Comparison of ENCODE assay signal across 14 cellular contexts in genomic region chr19:11179716-11180297, GRCh38. TPM values are rescaled to one million over a fixed set of nuclear protein-coding genes. Genes with fewer than 3 reads are reported as not detected.
DNase-seq lines count a peak whose midpoint lies in the region; TF ChIP-seq lines count a peak whose summit lies in the region.
"Had no signal": no experiment of that assay in that cellular context is flagged by ENCODE, and none has a peak within 500 bp of the region (broad histone marks: within the 10 kb centered on the region; RNA-seq: fewer than 3 reads in every experiment).

No MANE protein-coding gene starts in this region.

- in situ Hi-C loops in GM23248 (cut with MboI) = no loop called here

- 84 to 86% methylated on average over 11 of the region's 11 CpGs for WGBS in GM23248 (ENCODE audit: low coverage in 1 of 2, low lambda C conversion rate in 2 of 2, missing lambda C conversion rate in 2 of 2), 2 experiments

- H3K4me1 ChIP-seq in GM23248 (ENCODE audit: insufficient read depth) = peaks cover 15% of the 10 kb centered on the region

- H3F3A ChIP-seq in GM23248 (ENCODE audit: insufficient read depth) = no peaks in the 10 kb centered on the region

- H3K4me3 ChIP-seq in GM08714 (ENCODE audit: low read length) = peak overlapping the region; percentile 39; the same call in 1 of the 2 replicates
- no peak overlapping the region for H3K4me3 ChIP-seq in GM23248
- H3K4me3 ChIP-seq in choroid plexus epithelial cell (ENCODE audit: low read depth, low read length) = no peak overlapping the region
- H3K4me3 ChIP-seq: skin epidermis had no signal

- H2AFZ ChIP-seq in GM23248 = no peak overlapping the region

- no peaks in the 10 kb centered on the region for H3K27me3 Mint-ChIP-seq in osteocyte (ENCODE audit: unreplicated experiment)

- H3K9me3 ChIP-seq in GM23248 (ENCODE audit: low read depth) = no peaks in the 10 kb centered on the region

- H3K79me2 ChIP-seq in GM23248 (ENCODE audit: insufficient read depth) = peaks cover 60% of the 10 kb centered on the region

- H4K20me1 ChIP-seq in GM23248 (ENCODE audit: insufficient read depth) = no peaks in the 10 kb centered on the region

- H3K4me1 Mint-ChIP-seq in osteocyte (ENCODE audit: unreplicated experiment) = peaks cover 20% of the 10 kb centered on the region

- H3K27ac Mint-ChIP-seq in osteocyte (ENCODE audit: unreplicated experiment) = peak overlapping the region; percentile 61
- H3K27ac Mint-ChIP-seq: CD4-positive, alpha-beta T cell; T-helper 1 cell treated with Interleukin-12 subunit alpha and Interleukin-12 subunit beta and Interleukin-4 antibody, amounts not matched to agents 30 μg/mL and 1 μg/mL, for 36 hours had no signal

- no peak for DNase-seq in GM23248
- DNase-seq in choroid plexus epithelial cell (ENCODE audit: low read depth) = peak; percentile 23
- DNase-seq in osteocyte (ENCODE audit: extremely low spot score, unreplicated experiment) = no peak
- no peak for DNase-seq in HUDEP-2 (lab: John Stamatoyannopoulos, UW; ENCODE audit: unreplicated experiment in 76 of 76)
- no peak for DNase-seq in SKM-1 (lab: John Stamatoyannopoulos, UW; ENCODE audit: unreplicated experiment)
- DNase-seq in ecto neural progenitor cell (ENCODE audit: low spot score) = no peak
- no peak for DNase-seq in NCI-H2196 (lab: John Stamatoyannopoulos, UW; ENCODE audit: unreplicated experiment)
- DNase-seq: CD4-positive, alpha-beta T cell; kidney glomerular epithelial cell; NCI-H69 had no signal

- H3K4me3 Mint-ChIP-seq in osteocyte (ENCODE audit: unreplicated experiment) = no peak overlapping the region
- H3K4me3 Mint-ChIP-seq: CD4-positive, alpha-beta T cell; T-helper 1 cell treated with Interleukin-12 subunit alpha and Interleukin-12 subunit beta and Interleukin-4 antibody, amounts not matched to agents 30 μg/mL and 1 μg/mL, for 36 hours had no signal

- no peaks in the 10 kb centered on the region for H3K9me2 ChIP-seq in GM23248 (ENCODE audit: insufficient read depth)

- H3K27ac ChIP-seq in GM23248 = peak overlapping the region; percentile 13; the same call in 1 of the 2 replicates

- H3K36me3 ChIP-seq in GM23248 (ENCODE audit: low read depth) = peaks cover 32% of the 10 kb centered on the region

- H3K9ac ChIP-seq in GM23248 = peak overlapping the region; percentile 18; the same call in 1 of the 2 replicates

- TF ChIP-seq CTCF in choroid plexus epithelial cell (conservative IDR thresholded peaks at IDR 0.05; ENCODE audit: low read depth, low read length) = no peak
- TF ChIP-seq CTCF in osteocyte (IDR thresholded peaks at IDR 0.05) = no peak

- no peaks in the 10 kb centered on the region for H3K9me3 Mint-ChIP-seq in osteocyte (ENCODE audit: unreplicated experiment)
- H3K9me3 Mint-ChIP-seq: CD4-positive, alpha-beta T cell; T-helper 1 cell treated with Interleukin-12 subunit alpha and Interleukin-12 subunit beta and Interleukin-4 antibody, amounts not matched to agents 30 μg/mL and 1 μg/mL, for 36 hours had no signal

- no peaks in the 10 kb centered on the region for H3K27me3 ChIP-seq in GM23248 (replicated peaks; ENCODE audit: insufficient read depth)

- H3K36me3 Mint-ChIP-seq in osteocyte (ENCODE audit: unreplicated experiment) = peaks cover 39% of the 10 kb centered on the region

- no peak overlapping the region for H3K4me2 ChIP-seq in GM23248 (ENCODE audit: unreplicated experiment)

RNA-seq across cellular contexts. Expression of gene KANK2, which starts 17.5 kb away (rescaled TPM):
- 215 and 278 TPM in 2 replicates for total RNA-seq in GM23248 (2014; rRNA removed; shearing (Covaris generic))
- polyA plus RNA-seq in GM23248 (2016; fragmentation: Nextera tagmentation; extraction: Ambion mirVana) = 76.3 and 77.1 TPM in 2 replicates
- total RNA-seq in osteocyte = 386 and 387 TPM in 2 replicates
- total RNA-seq: CD4-positive, alpha-beta T cell had no signal

RNA-seq across cellular contexts. Expression of gene SPC24, which starts 24.2 kb away (rescaled TPM):
- 9.5 and 19.8 TPM in 2 replicates for total RNA-seq in GM23248 (2014; rRNA removed; shearing (Covaris generic))
- 14.8 and 16.2 TPM in 2 replicates for polyA plus RNA-seq in GM23248 (2016; fragmentation: Nextera tagmentation; extraction: Ambion mirVana)
- total RNA-seq in osteocyte = 11.9 and 13.5 TPM in 2 replicates

RNA-seq across cellular contexts. Expression of gene ANGPTL8, which starts 59.6 kb away (rescaled TPM):
- 1.7 TPM in 1 of 2 replicates, not detected in the other for total RNA-seq in GM23248 (2014; rRNA removed; shearing (Covaris generic))
- polyA plus RNA-seq in GM23248 (2016; fragmentation: Nextera tagmentation; extraction: Ambion mirVana) = not detected in 2 replicates
- total RNA-seq in osteocyte = not detected in 2 replicates
- total RNA-seq: CD4-positive, alpha-beta T cell; LHCN-M2 had no signal
